In genomic region chr1:150389650-150390049, GRCh38 we compare ENCODE assay signal across 1 cellular context.
TF ChIP-seq lines count a peak whose summit lies in the region.

No MANE protein-coding gene starts in this region.

TF ChIP-seq in HEK293, 187 proteins besides CTCF, POLR2A, EP300 and RAD21:
- no peak for TF ChIP-seq ZSCAN30 (tag by site-specific recombination; IDR thresholded peaks at IDR 0.05)
- TF ChIP-seq ZFP37 (tag by site-specific recombination; IDR thresholded peaks at IDR 0.05) = no peak
- no peak for TF ChIP-seq ZNF510 (tag by site-specific recombination; IDR thresholded peaks at IDR 0.05; ENCODE audit: insufficient replicate concordance)
- TF ChIP-seq ZNF530 (tag by site-specific recombination; IDR thresholded peaks at IDR 0.05; ENCODE audit: low read depth) = no peak
- no peak for TF ChIP-seq KLF8 (tag by site-specific recombination; IDR thresholded peaks at IDR 0.05)
- TF ChIP-seq TRIM28 (IDR thresholded peaks at IDR 0.05; ENCODE audit: borderline replicate concordance, low read length) = no peak
- no peak for TF ChIP-seq ZNF513 (tag by site-specific recombination; IDR thresholded peaks at IDR 0.05)
- TF ChIP-seq ZNF521 (tag by site-specific recombination; IDR thresholded peaks at IDR 0.05) = no peak
- TF ChIP-seq MYNN (tag by site-specific recombination; IDR thresholded peaks at IDR 0.05; ENCODE audit: borderline replicate concordance) = no peak
- TF ChIP-seq ZIC2 (tag by site-specific recombination; IDR thresholded peaks at IDR 0.05) = no peak
- no peak for TF ChIP-seq HIC1 (tag by site-specific recombination; IDR thresholded peaks at IDR 0.05)
- TF ChIP-seq ZNF248 (tag by site-specific recombination; IDR thresholded peaks at IDR 0.05) = no peak
- TF ChIP-seq ZNF138 (tag by site-specific recombination; IDR thresholded peaks at IDR 0.05; ENCODE audit: borderline replicate concordance) = no peak
- TF ChIP-seq BCL11A (tag by site-specific recombination; IDR thresholded peaks at IDR 0.05; ENCODE audit: low read depth) = no peak
- no peak for TF ChIP-seq ZNF175 (tag by site-specific recombination; IDR thresholded peaks at IDR 0.05)
- no peak for TF ChIP-seq ZNF544 (tag by site-specific recombination; IDR thresholded peaks at IDR 0.05)
- no peak for TF ChIP-seq ZNF362 (tag by site-specific recombination; IDR thresholded peaks at IDR 0.05)
- no peak for TF ChIP-seq YY2 (tag by site-specific recombination; IDR thresholded peaks at IDR 0.05)
